ENCODE assay signal across 8 cellular contexts in the genomic region with DNA sequence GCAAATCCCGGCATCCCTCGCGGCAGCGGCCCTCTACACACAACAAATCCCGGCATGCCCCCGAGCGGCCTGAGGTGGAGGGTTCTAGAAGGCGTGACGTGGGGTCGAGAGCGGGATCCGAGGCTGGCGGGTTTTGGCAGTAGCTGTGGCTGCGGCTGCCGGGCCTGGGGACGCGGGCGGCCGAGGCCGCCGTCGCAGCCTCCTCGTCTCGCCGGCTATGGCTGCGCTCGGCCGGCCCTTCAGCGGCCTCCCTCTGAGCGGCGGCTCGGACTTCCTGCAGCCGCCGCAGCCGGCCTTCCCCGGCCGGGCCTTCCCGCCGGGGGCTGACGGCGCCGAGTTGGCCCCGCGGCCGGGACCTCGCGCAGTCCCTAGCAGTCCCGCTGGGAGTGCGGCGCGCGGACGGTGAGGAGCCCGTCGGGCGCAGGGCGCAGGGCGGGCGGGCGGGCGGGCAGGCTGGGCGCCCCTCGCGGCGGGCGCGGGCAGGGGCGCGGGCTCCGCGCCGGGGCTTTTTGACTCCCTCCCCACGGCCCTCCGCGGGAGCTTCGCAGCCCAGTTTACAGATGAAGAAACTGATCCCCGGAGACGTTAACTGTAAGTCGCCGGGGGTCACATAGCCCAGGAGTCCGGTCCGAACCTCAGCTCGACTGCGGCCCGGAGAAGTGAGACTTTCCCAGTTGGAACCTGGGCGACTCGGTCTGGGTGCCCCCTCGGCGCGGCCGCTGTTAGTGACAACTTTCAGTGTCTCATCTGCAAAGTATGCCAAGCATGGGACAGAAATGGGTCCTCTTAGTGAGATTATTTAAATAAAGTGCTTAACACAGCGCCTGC. TPM values are rescaled to one million over a fixed set of nuclear protein-coding genes. Genes with fewer than 3 reads are reported as not detected.
DNase-seq lines count a peak whose midpoint lies in the region; ATAC-seq and TF ChIP-seq lines count a peak whose summit lies in the region.

Gene CCDC117 (plus strand): TSS at position 63 of the 828 bp plus-strand sequence. CDS start 155 bp downstream, at position 218.

- DNase-seq in GM10248 (ENCODE audit: extremely low spot score), result peak; percentile 94
- DNase-seq in HFFc6, result peak; percentile 87
- peak; percentile 96 for DNase-seq in NAMALWA (ENCODE audit: low spot score)
- peak; percentile 97 for DNase-seq in SK-MEL-5 (ENCODE audit: low read depth, low spot score)
- DNase-seq in activated naive CD4-positive, alpha-beta T cell treated with anti-CD3 and anti-CD28 coated beads, Interleukin-2, amount 10 ng/mL, durations not matched to agents 7 days and 5 days, result peak; percentile 97
- DNase-seq in non-pigmented ciliary epithelial cell (ENCODE audit: low read depth), result peak; percentile 87
- DNase-seq in substantia nigra (lab: John Stamatoyannopoulos, UW), result peak; percentile 72 to 97 (median 93)

- H3K27me3 ChIP-seq in gastroesophageal sphincter, result no peaks in the 10 kb centered on the region

- H3K4me1 Mint-ChIP-seq in HFFc6 (ENCODE audit: low read depth), result peaks cover 18% of the 10 kb centered on the region
- H3K4me1 Mint-ChIP-seq in activated naive CD4-positive, alpha-beta T cell treated with anti-CD3 and anti-CD28 coated beads, Interleukin-2, amount 10 ng/mL, durations not matched to agents 7 days and 5 days, result peaks cover 29% of the 10 kb centered on the region

- TF ChIP-seq POLR2A in gastroesophageal sphincter (IDR thresholded peaks at IDR 0.05), result peak; percentile 72 to 79

- H3K27ac Mint-ChIP-seq in HFFc6, result peak within 1 kb of the TSS; percentile 91
- peak within 1 kb of the TSS; percentile 96 for H3K27ac Mint-ChIP-seq in activated naive CD4-positive, alpha-beta T cell treated with anti-CD3 and anti-CD28 coated beads, Interleukin-2, amount 10 ng/mL, durations not matched to agents 7 days and 5 days

- peak; percentile 97 for ATAC-seq in gastroesophageal sphincter

- CTCF ChIA-PET in GM10248 (lab: Yijun Ruan, JAX), result interaction anchor here (0.6 to 3.3 kb wide), 14 partner anchors 9 to 173 kb away, joined by 3 to 14 read pairs (median 4); no protein-coding TSS in a partner anchor
- CTCF ChIA-PET in activated naive CD4-positive, alpha-beta T cell treated with anti-CD3 and anti-CD28 coated beads, Interleukin-2, amount 10 ng/mL, durations not matched to agents 7 days and 5 days (lab: Charles Lee), result interaction anchor here (1.0 to 1.5 kb wide), 3 partner anchors 8 to 40 kb away, joined by 3 to 4 read pairs (median 3); no protein-coding TSS in a partner anchor

- H3K4me3 ChIP-seq in gastroesophageal sphincter, result peak within 1 kb of the TSS; percentile 56 to 95

- H3K27ac ChIP-seq in gastroesophageal sphincter (peak within 1 kb of the TSS; percentile 80 to 100 (median 98)), substantia nigra (ENCODE audit: low read depth, low read length, poor library complexity, severe bottlenecking) (peak within 1 kb of the TSS; percentile 93)

- H3K4me1 ChIP-seq in gastroesophageal sphincter, result peaks cover 0 to 39% (median 10%) of the 10 kb centered on the region in 3 donors

- H3K4me3 Mint-ChIP-seq in HFFc6, result peak within 1 kb of the TSS; percentile 91
- H3K4me3 Mint-ChIP-seq in activated naive CD4-positive, alpha-beta T cell treated with anti-CD3 and anti-CD28 coated beads, Interleukin-2, amount 10 ng/mL, durations not matched to agents 7 days and 5 days, result peak within 1 kb of the TSS; percentile 96

- TF ChIP-seq EP300 in gastroesophageal sphincter (IDR thresholded peaks at IDR 0.05), result no peak

- in situ Hi-C loops in SK-MEL-5 (cut with HindIII; ENCODE audit: low pct_unique_long_range_greater_than_20kb, low sequenced_read_pairs), result no loop called here

- peak; percentile 26 for TF ChIP-seq CTCF in GM10248 (IDR thresholded peaks at IDR 0.05; ENCODE audit: control extremely low read depth, extremely low read depth, low read depth, missing control alignments)
- TF ChIP-seq CTCF in HFFc6 (IDR thresholded peaks at IDR 0.05), result peak; percentile 6; the same call in 1 of the 2 replicates
- TF ChIP-seq CTCF in gastroesophageal sphincter (IDR thresholded peaks at IDR 0.05), result peak in 3 of 4 experiments; percentile 26 to 42 (median 36)

- peaks cover 16% of the 10 kb centered on the region for H3K36me3 Mint-ChIP-seq in HFFc6 (ENCODE audit: low read depth)
- peaks cover 24% of the 10 kb centered on the region for H3K36me3 Mint-ChIP-seq in activated naive CD4-positive, alpha-beta T cell treated with anti-CD3 and anti-CD28 coated beads, Interleukin-2, amount 10 ng/mL, durations not matched to agents 7 days and 5 days

- H3K27me3 Mint-ChIP-seq in HFFc6 (ENCODE audit: insufficient read depth), result peaks cover 2% of the 10 kb centered on the region
- peaks cover 5% of the 10 kb centered on the region for H3K27me3 Mint-ChIP-seq in activated naive CD4-positive, alpha-beta T cell treated with anti-CD3 and anti-CD28 coated beads, Interleukin-2, amount 10 ng/mL, durations not matched to agents 7 days and 5 days

- H3K9me3 ChIP-seq in gastroesophageal sphincter, result no peaks in the 10 kb centered on the region

- POLR2A ChIA-PET in GM10248 (lab: Yijun Ruan, JAX), result interaction anchor here (0.5 to 2.2 kb wide), 6 partner anchors 13 to 153 kb away, joined by 3 to 11 read pairs (median 3); partner anchors contain the start of gene XBP1

- peaks cover 0 to 33% of the 10 kb centered on the region in 2 donors for H3K36me3 ChIP-seq in gastroesophageal sphincter

- 0% methylated on average over 1 of the region's 92 CpGs for WGBS in gastroesophageal sphincter (ENCODE audit: low coverage in 1 of 2), 2 donors

- peaks cover 7% of the 10 kb centered on the region for H3K9me3 Mint-ChIP-seq in HFFc6
- peaks cover 6% of the 10 kb centered on the region for H3K9me3 Mint-ChIP-seq in activated naive CD4-positive, alpha-beta T cell treated with anti-CD3 and anti-CD28 coated beads, Interleukin-2, amount 10 ng/mL, durations not matched to agents 7 days and 5 days

RNA-seq across cellular contexts. Expression of gene CCDC117, which starts in this region (rescaled TPM):
- total RNA-seq in HFFc6 (2021; fragmentation: NEBNext Ultra II Directional; extraction: Animal tissue kit (Norgen Biotek cat#: 25700)), result 10 to 100 TPM; 13.2 to 17.4 (median 14.8) TPM
- 37.2 and 42.2 TPM in 2 replicates for total RNA-seq in SK-MEL-5 (2014; rRNA removed; shearing (Covaris generic))
- 23.5 and 28.0 TPM in 2 replicates for polyA plus RNA-seq in SK-MEL-5 (2015; cell fraction: cytosol; rRNA removed)
- 13.9 and 14.5 TPM in 2 replicates for polyA plus RNA-seq in SK-MEL-5 (2015; cell fraction: nucleus; rRNA removed)
- 10 to 100 TPM; 23.2 to 34.2 (median 25.7) TPM for total RNA-seq in gastroesophageal sphincter

Comparison
In these comparisons a context has a peak if more than half of its experiments do, and no peak if none do; other contexts are left out.
1. Peak in every context shown above with its lines: DNase-seq, ATAC-seq, H3K4me3 ChIP-seq and H3K27ac ChIP-seq.